13 cellular contexts compared by ENCODE assay signal in genomic region chr16:15766918-15767317, GRCh38.
A peak's percentile ranks its signal among the peaks of the same experiment; 100 is the strongest.
DNase-seq lines count a peak whose midpoint lies in the region; ATAC-seq and TF ChIP-seq lines count a peak whose summit lies in the region.
"Had no signal": no experiment of that assay in that cellular context is flagged by ENCODE, and none has a peak within 500 bp of the region (broad histone marks: within the 10 kb centered on the region; RNA-seq: fewer than 3 reads in every experiment).

No MANE protein-coding gene starts in this region.

- peaks cover 2% of the 10 kb centered on the region for H3K4me1 Mint-ChIP-seq in activated CD8-positive, alpha-beta memory T cell treated with anti-CD3 and anti-CD28 coated beads, Interleukin-2, amount 10 ng/mL, durations not matched to agents 7 days and 5 days

- WGBS in mesendoderm (ENCODE audit: extremely low coverage, insufficient coverage, low lambda C conversion rate), result 100% methylated on average over 1 of the region's 5 CpGs

- H3K4ac ChIP-seq in mesendoderm (ENCODE audit: low read depth, low read length), result no peak overlapping the region

- H4K8ac ChIP-seq in mesendoderm (ENCODE audit: low read depth, low read length), result no peak overlapping the region

- H3K27ac ChIP-seq in coronary artery, result peak overlapping the region; percentile 6 to 69
- H3K27ac ChIP-seq in mesendoderm (ENCODE audit: low read depth, low read length), result peak overlapping the region; percentile 18
- H3K27ac ChIP-seq in stomach smooth muscle (ENCODE audit: low read length), result peak overlapping the region; percentile 58
- H3K27ac ChIP-seq: C4-2B, GM23248 had no signal

- H3K4me3 ChIP-seq in coronary artery, result no peak overlapping the region
- no peak overlapping the region for H3K4me3 ChIP-seq in mesendoderm (ENCODE audit: low read length)
- H3K4me3 ChIP-seq in stomach smooth muscle (ENCODE audit: low read length in 2 of 2), result no peak overlapping the region
- H3K4me3 ChIP-seq: GM23248, HAP-1 had no signal

- H3K23ac ChIP-seq in mesendoderm (ENCODE audit: low read length), result no peak overlapping the region

- no peaks in the 10 kb centered on the region for H3K79me1 ChIP-seq in mesendoderm (ENCODE audit: low read length)

- no peaks in the 10 kb centered on the region for H3K36me3 Mint-ChIP-seq in activated CD8-positive, alpha-beta memory T cell treated with anti-CD3 and anti-CD28 coated beads, Interleukin-2, amount 10 ng/mL, durations not matched to agents 7 days and 5 days

- no peak overlapping the region for H4K5ac ChIP-seq in mesendoderm (ENCODE audit: low read length)

- H3K9me3 Mint-ChIP-seq in activated CD8-positive, alpha-beta memory T cell treated with anti-CD3 and anti-CD28 coated beads, Interleukin-2, amount 10 ng/mL, durations not matched to agents 7 days and 5 days (ENCODE audit: low read depth), result no peaks in the 10 kb centered on the region
- H3K9me3 Mint-ChIP-seq: CD4-positive, alpha-beta T cell had no signal

- no peak for ATAC-seq in GM18517 (IDR thresholded peaks at IDR 0.05; ENCODE audit: unreplicated experiment)
- ATAC-seq in activated CD8-positive, alpha-beta memory T cell treated with anti-CD3 and anti-CD28 coated beads, Interleukin-2, amount 10 ng/mL, durations not matched to agents 7 days and 5 days, result no peak

- no peak overlapping the region for H3K27ac Mint-ChIP-seq in activated CD8-positive, alpha-beta memory T cell treated with anti-CD3 and anti-CD28 coated beads, Interleukin-2, amount 10 ng/mL, durations not matched to agents 7 days and 5 days
- H3K27ac Mint-ChIP-seq: CD4-positive, alpha-beta T cell had no signal

- no peak overlapping the region for H2BK120ac ChIP-seq in mesendoderm (ENCODE audit: low read depth, low read length)

- DNase-seq in coronary artery (ENCODE audit: low spot score) (no peak), mesendoderm (no peak), SIG-M5 treated with dmso at 0.1 percent for 504 hours (lab: John Stamatoyannopoulos, UW; ENCODE audit: unreplicated experiment) (no peak)
- no peak for DNase-seq in activated CD8-positive, alpha-beta memory T cell treated with anti-CD3 and anti-CD28 coated beads, Interleukin-2, amount 10 ng/mL, durations not matched to agents 7 days and 5 days
- DNase-seq: ACHN; AML-193; Caco-2; CD4-positive, alpha-beta T cell; GM23248 had no signal

- no peak overlapping the region for H3K18ac ChIP-seq in mesendoderm (ENCODE audit: low read length)

- H3K27me3 ChIP-seq in mesendoderm (ENCODE audit: insufficient read depth, low read length, poor library complexity) (no peaks in the 10 kb centered on the region), stomach smooth muscle (ENCODE audit: control insufficient read depth in 1 of 2, insufficient read depth in 2 of 2, low read length in 2 of 2) (no peaks in the 10 kb centered on the region)

- H3K4me1 ChIP-seq in mesendoderm (ENCODE audit: control insufficient read depth, low read depth, low read length), result no peaks in the 10 kb centered on the region
- H3K4me1 ChIP-seq in stomach smooth muscle (ENCODE audit: control insufficient read depth, insufficient read depth, low read length), result peaks cover 63% of the 10 kb centered on the region
- H3K4me1 ChIP-seq: Caco-2 had no signal

- CTCF ChIA-PET in activated CD8-positive, alpha-beta memory T cell treated with anti-CD3 and anti-CD28 coated beads, Interleukin-2, amount 10 ng/mL, durations not matched to agents 7 days and 5 days (lab: Charles Lee), result interaction anchor here (1.2 to 2.5 kb wide), 3 partner anchors 15 to 361 kb away, joined by 3 to 15 read pairs (median 13); no protein-coding TSS in a partner anchor

- H3K4me3 Mint-ChIP-seq in activated CD8-positive, alpha-beta memory T cell treated with anti-CD3 and anti-CD28 coated beads, Interleukin-2, amount 10 ng/mL, durations not matched to agents 7 days and 5 days, result no peak overlapping the region
- H3K4me3 Mint-ChIP-seq: CD4-positive, alpha-beta T cell had no signal

- no peak overlapping the region for H2BK5ac ChIP-seq in mesendoderm (ENCODE audit: low read length)

- no peak overlapping the region for H3K4me2 ChIP-seq in mesendoderm (ENCODE audit: low read length)

- no peak overlapping the region for H3K56ac ChIP-seq in mesendoderm (ENCODE audit: low read length)

- TF ChIP-seq CTCF in coronary artery (IDR thresholded peaks at IDR 0.05), result no peak

- H3K79me2 ChIP-seq in mesendoderm (ENCODE audit: control insufficient read depth, insufficient read depth, low read length), result no peaks in the 10 kb centered on the region

- peaks cover 6% of the 10 kb centered on the region for H3K27me3 Mint-ChIP-seq in activated CD8-positive, alpha-beta memory T cell treated with anti-CD3 and anti-CD28 coated beads, Interleukin-2, amount 10 ng/mL, durations not matched to agents 7 days and 5 days

- no peak overlapping the region for H2AK5ac ChIP-seq in mesendoderm (ENCODE audit: low read length)

- no peaks in the 10 kb centered on the region for H3K9me3 ChIP-seq in stomach smooth muscle (ENCODE audit: control insufficient read depth in 2 of 2, low read length in 2 of 2)
- H3K9me3 ChIP-seq: Caco-2, HAP-1 had no signal

- no peak overlapping the region for H3K9ac ChIP-seq in mesendoderm (ENCODE audit: low read length)
- H3K9ac ChIP-seq in stomach smooth muscle (ENCODE audit: low read length in 2 of 2), result no peak overlapping the region
- H3K9ac ChIP-seq: GM23248 had no signal

- H2BK15ac ChIP-seq in mesendoderm (replicated peaks; ENCODE audit: low read depth), result no peak overlapping the region

- H3K36me3 ChIP-seq in mesendoderm (ENCODE audit: control insufficient read depth, insufficient read depth, low read length) (no peaks in the 10 kb centered on the region), stomach smooth muscle (ENCODE audit: control insufficient read depth in 2 of 2, insufficient read depth in 2 of 2, low read length in 2 of 2) (peaks cover 59 to 67% of the 10 kb centered on the region in 2 donors)
- H3K36me3 ChIP-seq: HAP-1 had no signal
